Comparison of ENCODE assay signal across 13 cellular contexts in genomic region chr19:7618366-7618765, GRCh38. TPM values are rescaled to one million over a fixed set of nuclear protein-coding genes. Genes with fewer than 3 reads are reported as not detected.
DNase-seq lines count a peak whose midpoint lies in the region; ATAC-seq and TF ChIP-seq lines count a peak whose summit lies in the region.
"Had no signal": no experiment of that assay in that cellular context is flagged by ENCODE, and none has a peak within 500 bp of the region (broad histone marks: within the 10 kb centered on the region; RNA-seq: fewer than 3 reads in every experiment).

No MANE protein-coding gene starts in this region.

- H3K27ac ChIP-seq in body of pancreas (peak overlapping the region; percentile 97 to 100 (median 100)), upper lobe of right lung (peak overlapping the region; percentile 78)

- H3K4me3 ChIP-seq in body of pancreas (no peak overlapping the region), upper lobe of right lung (no peak overlapping the region)
- H3K4me3 ChIP-seq: heart right ventricle, MG63 had no signal

- no peak for TF ChIP-seq POLR2A in body of pancreas (IDR thresholded peaks at IDR 0.05)

- H3K4me1 ChIP-seq in body of pancreas = peaks cover 36% of the 10 kb centered on the region
- H3K4me1 ChIP-seq in upper lobe of right lung = peaks cover 8% of the 10 kb centered on the region

- H3K9me3 ChIP-seq in body of pancreas = no peaks in the 10 kb centered on the region
- no peaks in the 10 kb centered on the region for H3K9me3 ChIP-seq in upper lobe of right lung
- H3K9me3 ChIP-seq: heart right ventricle, MG63 had no signal

- ATAC-seq in Right ventricle myocardium superior (ENCODE audit: poor library complexity) (peak; percentile 18), Right ventricle myocardium inferior (no peak), body of pancreas (peak; percentile 36), memory B cell (ENCODE audit: low read depth) (no peak), upper lobe of right lung (no peak), HG03469 (IDR thresholded peaks at IDR 0.05; ENCODE audit: unreplicated experiment) (no peak), GM21717 (IDR thresholded peaks at IDR 0.05; ENCODE audit: unreplicated experiment) (no peak), GM19397 (IDR thresholded peaks at IDR 0.05; ENCODE audit: unreplicated experiment) (no peak)

- no peaks in the 10 kb centered on the region for H3K27me3 ChIP-seq in body of pancreas
- no peaks in the 10 kb centered on the region for H3K27me3 ChIP-seq in upper lobe of right lung
- H3K27me3 ChIP-seq: heart right ventricle had no signal

- H3K36me3 Mint-ChIP-seq in memory B cell = peaks cover 27% of the 10 kb centered on the region

- DNase-seq in Right ventricle myocardium superior = no peak
- no peak for DNase-seq in Right ventricle myocardium inferior (ENCODE audit: missing footprints)
- DNase-seq in body of pancreas = peak; percentile 78 to 91 (median 82)
- DNase-seq in memory B cell (ENCODE audit: low spot score in 2 of 2) = no peak
- peak; percentile 68 for DNase-seq in upper lobe of right lung
- DNase-seq: effector CD8-positive, alpha-beta T cell; EL; heart right ventricle; MG63 had no signal

- H3K36me3 ChIP-seq in body of pancreas (replicated peaks in 1 of 2; ENCODE audit: insufficient read depth in 1 of 2, low read depth in 2 of 2) (peaks cover 9 to 26% of the 10 kb centered on the region in 2 donors), upper lobe of right lung (peaks cover 49% of the 10 kb centered on the region)

- intact Hi-C loops in Right ventricle myocardium superior (cut with DNase I) = no loop called here
- intact Hi-C loops in Right ventricle myocardium inferior (cut with DNase I) = no loop called here
- intact Hi-C loops in body of pancreas (cut with DNase I) = no loop called here
- intact Hi-C loops in upper lobe of right lung (cut with DNase I) = no loop called here

- peaks cover 3% of the 10 kb centered on the region for H3K4me1 Mint-ChIP-seq in memory B cell

- 7 to 15% methylated on average over 4 of the region's 4 CpGs for WGBS in body of pancreas, 2 donors

- no peak overlapping the region for H3K4me3 Mint-ChIP-seq in memory B cell

- TF ChIP-seq CTCF in body of pancreas (IDR thresholded peaks at IDR 0.05) (no peak), upper lobe of right lung (IDR thresholded peaks at IDR 0.05) (no peak)

- H3K9me3 Mint-ChIP-seq in memory B cell = no peaks in the 10 kb centered on the region

- peak overlapping the region; percentile 79 for H3K27ac Mint-ChIP-seq in memory B cell

- H3K27me3 Mint-ChIP-seq in memory B cell = no peaks in the 10 kb centered on the region

RNA-seq across cellular contexts. Expression of gene XAB2, which starts 11.0 kb away (rescaled TPM):
- total RNA-seq in Right ventricle myocardium superior (23.5 TPM), Right ventricle myocardium inferior (25.3 TPM), body of pancreas (10 to 100 TPM; 34.5 to 36.3 TPM), upper lobe of right lung (42.3 TPM)

RNA-seq across cellular contexts. Expression of gene PET100, which starts 11.2 kb away (rescaled TPM):
- total RNA-seq in Right ventricle myocardium superior (208 TPM), Right ventricle myocardium inferior (205 TPM), body of pancreas (10 to 100 TPM in 1 of 2 donors, 1 to 10 TPM in 1; 1.3 to 32.0 TPM), upper lobe of right lung (93.2 TPM)

RNA-seq across cellular contexts. Expression of gene PCP2, which starts 15.2 kb away (rescaled TPM):
- total RNA-seq in Right ventricle myocardium superior (3.9 TPM), Right ventricle myocardium inferior (6.6 TPM), body of pancreas (not detected), upper lobe of right lung (3.5 TPM)
- total RNA-seq: sciatic nerve had no signal

RNA-seq across cellular contexts. Expression of gene STXBP2, which starts 18.5 kb away (rescaled TPM):
- total RNA-seq in Right ventricle myocardium superior (7.0 TPM), Right ventricle myocardium inferior (8.4 TPM), body of pancreas (100 to 1,000 TPM in 1 of 2 donors, 10 to 100 TPM in 1; 61.0 to 151 TPM), upper lobe of right lung (162 TPM)

RNA-seq across cellular contexts. Expression of gene CAMSAP3, which starts 22.7 kb away (rescaled TPM):
- 1.0 TPM for total RNA-seq in Right ventricle myocardium superior
- 1.9 TPM for total RNA-seq in Right ventricle myocardium inferior
- total RNA-seq in body of pancreas = 10 to 100 TPM; 21.8 to 32.3 TPM
- total RNA-seq in upper lobe of right lung = 29.1 TPM
- total RNA-seq: sciatic nerve had no signal

Comparison
In these comparisons a context has a peak if more than half of its experiments do, and no peak if none do; other contexts are left out.
1. ATAC-seq: peak in Right ventricle myocardium superior (single experiment) and body of pancreas (single experiment); none in Right ventricle myocardium inferior (single experiment), memory B cell (single experiment), upper lobe of right lung (single experiment), HG03469 (single experiment), GM21717 (single experiment) and GM19397 (single experiment).
2. DNase-seq: peak in body of pancreas (4 of 4) and upper lobe of right lung (single experiment); none in Right ventricle myocardium superior (single experiment), Right ventricle myocardium inferior (single experiment) and memory B cell (0 of 2).